ENCODE assay signal across 8 cellular contexts in genomic region chr15:60548101-60548500, GRCh38.
DNase-seq lines count a peak whose midpoint lies in the region; ATAC-seq and TF ChIP-seq lines count a peak whose summit lies in the region.

No MANE protein-coding gene starts in this region.

- H3K4me1 Mint-ChIP-seq in Caco-2 (ENCODE audit: low read depth, unreplicated experiment) = peaks cover 19% of the 10 kb centered on the region

- no peaks in the 10 kb centered on the region for H3K36me3 ChIP-seq in Caco-2 (ENCODE audit: control insufficient read depth, insufficient read depth, low read length)

- DNase-seq in GM20000 (ENCODE audit: low spot score) = peak; percentile 61
- peak; percentile 61 for DNase-seq in activated naive CD4-positive, alpha-beta T cell treated with anti-CD3 and anti-CD28 coated beads, Interleukin-2, amount 50 U/mL, for 16 hours
- DNase-seq in stimulated activated CD8-positive, alpha-beta memory T cell treated with anti-CD3 and anti-CD28 coated beads, Interleukin-7, amount 100 ng/mL, for 24 hours (ENCODE audit: low read depth) = peak; percentile 40
- no peak for DNase-seq in Caco-2
- no peak for DNase-seq in HCEC 1CT
- no peak for DNase-seq in Right ventricle myocardium inferior (ENCODE audit: missing footprints)

- POLR2A ChIA-PET in Caco-2 (lab: Charles Lee) = no interaction called here

- H3K4me3 Mint-ChIP-seq in Caco-2 (ENCODE audit: unreplicated experiment) = no peak overlapping the region

- H3K36me3 Mint-ChIP-seq in Caco-2 (ENCODE audit: insufficient read depth, unreplicated experiment) = no peaks in the 10 kb centered on the region

- H3K27ac Mint-ChIP-seq in Caco-2 (ENCODE audit: unreplicated experiment) = no peak overlapping the region

- CTCF ChIA-PET in Caco-2 (lab: Charles Lee) = interaction anchor here (0.7 kb wide), 1 partner anchor 290 kb away, joined by 6 read pairs; no protein-coding TSS in a partner anchor

- intact Hi-C loops in Caco-2 (cut with micrococcal nuclease; ENCODE audit: unreplicated experiment) = no loop called here
- intact Hi-C loops in Right ventricle myocardium inferior (cut with DNase I) = no loop called here

- no peak for TF ChIP-seq CTCF in GM20000 (IDR thresholded peaks at IDR 0.05; ENCODE audit: extremely low read depth, missing control alignments)
- no peak for TF ChIP-seq CTCF in Caco-2 (IDR thresholded peaks at IDR 0.05; ENCODE audit: insufficient read depth in 1 of 2, low read depth in 1 of 2, low read length in 1 of 2, severe bottlenecking in 1 of 2, unreplicated experiment in 1 of 2)

- H3K27me3 ChIP-seq in Caco-2 (replicated peaks; ENCODE audit: control insufficient read depth, insufficient read depth, low read length) = no peaks in the 10 kb centered on the region

- no peaks in the 10 kb centered on the region for H3K9me3 Mint-ChIP-seq in Caco-2 (ENCODE audit: unreplicated experiment)

- no peak overlapping the region for H3K4me3 ChIP-seq in Caco-2 (ENCODE audit: low read depth, low read length)

- no TSS peak for BruUV-seq in Caco-2 (replicated peaks; lab: Mats Ljungman, UMichigan)

- peaks cover 23% of the 10 kb centered on the region for H3K4me1 ChIP-seq in Caco-2

- no peaks in the 10 kb centered on the region for H3K27me3 Mint-ChIP-seq in Caco-2 (ENCODE audit: insufficient read depth, unreplicated experiment)

- ATAC-seq in HG03378 (IDR thresholded peaks at IDR 0.05; ENCODE audit: unreplicated experiment) (peak; percentile 44), GM21737 (IDR thresholded peaks at IDR 0.05; ENCODE audit: unreplicated experiment) (no peak), Right ventricle myocardium inferior (no peak)

- H3K9me3 ChIP-seq in Caco-2 = no peaks in the 10 kb centered on the region

Comparison
In these comparisons a context has a peak if more than half of its experiments do, and no peak if none do; other contexts are left out.
1. DNase-seq: peak in GM20000 (single experiment), activated naive CD4-positive, alpha-beta T cell treated with anti-CD3 and anti-CD28 coated beads, Interleukin-2, amount 50 U/mL, for 16 hours (single experiment) and stimulated activated CD8-positive, alpha-beta memory T cell treated with anti-CD3 and anti-CD28 coated beads, Interleukin-7, amount 100 ng/mL, for 24 hours (single experiment); none in Caco-2 (0 of 2), HCEC 1CT (single experiment) and Right ventricle myocardium inferior (single experiment).